ENCODE assay signal across 14 cellular contexts in genomic region chr2:54099834-54100595, GRCh38. TPM values are rescaled to one million over a fixed set of nuclear protein-coding genes. Genes with fewer than 3 reads are reported as not detected.
DNase-seq lines count a peak whose midpoint lies in the region; ATAC-seq and TF ChIP-seq lines count a peak whose summit lies in the region.
"Had no signal": no experiment of that assay in that cellular context is flagged by ENCODE, and none has a peak within 500 bp of the region (broad histone marks: within the 10 kb centered on the region; RNA-seq: fewer than 3 reads in every experiment).

No MANE protein-coding gene starts in this region.

- DNase-seq in DMS79 (lab: John Stamatoyannopoulos, UW) (peak; percentile 10), left cardiac atrium (no peak), gastrocnemius medialis (no peak), endodermal cell (no peak), Caco-2 (no peak)
- DNase-seq: activated CD8-positive, alpha-beta T cell treated with anti-CD3 and anti-CD28 coated beads for 36 hours; amniotic stem cell; NCI-H187; stimulated activated naive CD4-positive, alpha-beta T cell treated with Interleukin-2 at 50 U/mL for 16 hours had no signal

- ATAC-seq in GM19452 (IDR thresholded peaks at IDR 0.05; ENCODE audit: unreplicated experiment): peak; percentile 80
- ATAC-seq in HG02885 (IDR thresholded peaks at IDR 0.05; ENCODE audit: poor library complexity, unreplicated experiment): peak; percentile 77
- ATAC-seq in HG03575 (IDR thresholded peaks at IDR 0.05; ENCODE audit: extremely low read depth, insufficient number of reproducible peaks, low FRiP score, unreplicated experiment): peak; percentile 41
- no peak for ATAC-seq in left cardiac atrium
- no peak for ATAC-seq in gastrocnemius medialis
- ATAC-seq: activated CD8-positive, alpha-beta T cell treated with anti-CD3 and anti-CD28 coated beads for 36 hours; Right ventricle myocardium inferior had no signal

- H3K27me3 Mint-ChIP-seq in endodermal cell (ENCODE audit: insufficient read depth): no peaks in the 10 kb centered on the region
- H3K27me3 Mint-ChIP-seq in Caco-2 (ENCODE audit: insufficient read depth, unreplicated experiment): peaks cover 12% of the 10 kb centered on the region
- H3K27me3 Mint-ChIP-seq: activated CD8-positive, alpha-beta T cell treated with anti-CD3 and anti-CD28 coated beads for 36 hours had no signal

- H3K36me3 Mint-ChIP-seq in endodermal cell (ENCODE audit: low read depth) (peaks cover 3% of the 10 kb centered on the region), Caco-2 (ENCODE audit: insufficient read depth, unreplicated experiment) (no peaks in the 10 kb centered on the region)

- H3K9me3 Mint-ChIP-seq in endodermal cell (peaks cover 15% of the 10 kb centered on the region), Caco-2 (ENCODE audit: unreplicated experiment) (peaks cover 10% of the 10 kb centered on the region)
- H3K9me3 Mint-ChIP-seq: activated CD8-positive, alpha-beta T cell treated with anti-CD3 and anti-CD28 coated beads for 36 hours had no signal

- H3K4me3 Mint-ChIP-seq in endodermal cell (no peak overlapping the region), Caco-2 (ENCODE audit: unreplicated experiment) (no peak overlapping the region)
- H3K4me3 Mint-ChIP-seq: activated CD8-positive, alpha-beta T cell treated with anti-CD3 and anti-CD28 coated beads for 36 hours had no signal

- CTCF ChIA-PET in Caco-2 (lab: Charles Lee): interaction anchor here (1.3 kb wide), 1 partner anchor 605 kb away, joined by 4 read pairs; no protein-coding TSS in a partner anchor

- TF ChIP-seq CTCF in gastrocnemius medialis (IDR thresholded peaks at IDR 0.05 in 4 of 5, conservative IDR thresholded peaks at IDR 0.05 in 1 of 5): no peak
- no peak for TF ChIP-seq CTCF in endodermal cell (conservative IDR thresholded peaks at IDR 0.05)
- no peak for TF ChIP-seq CTCF in Caco-2 (IDR thresholded peaks at IDR 0.05; ENCODE audit: insufficient read depth in 1 of 2, low read depth in 1 of 2, low read length in 1 of 2, severe bottlenecking in 1 of 2, unreplicated experiment in 1 of 2)

- 94 to 100% methylated on average over 6 to 7 of the region's 7 CpGs for WGBS in endodermal cell (ENCODE audit: insufficient coverage in 1 of 2, insufficient read length in 1 of 2), 2 experiments

- H3K27me3 ChIP-seq in gastrocnemius medialis (no peaks in the 10 kb centered on the region), endodermal cell (ENCODE audit: control insufficient read depth, insufficient read depth, low read length, poor library complexity, severe bottlenecking) (no peaks in the 10 kb centered on the region), Caco-2 (replicated peaks; ENCODE audit: control insufficient read depth, insufficient read depth, low read length) (no peaks in the 10 kb centered on the region)

- intact Hi-C loops in left cardiac atrium (cut with DNase I) (no loop called here), gastrocnemius medialis (cut with DNase I; ENCODE audit: low total_unique reads) (loop anchor here (10.0 kb wide), 1 partner anchor 415 kb away; no protein-coding TSS in a partner anchor), Caco-2 (cut with micrococcal nuclease; ENCODE audit: unreplicated experiment) (loop anchor here (10.0 kb wide), 1 partner anchor 1075 kb away; no protein-coding TSS in a partner anchor)

- no peak overlapping the region for H3K9ac ChIP-seq in endodermal cell (ENCODE audit: extremely low read depth, low read length, poor library complexity, severe bottlenecking)

- H3K4me1 ChIP-seq in gastrocnemius medialis (peaks cover 4 to 8% of the 10 kb centered on the region in 2 donors), endodermal cell (ENCODE audit: control insufficient read depth, insufficient read depth, low read length) (no peaks in the 10 kb centered on the region), Caco-2 (0 out of 2 replicates have a peak, but pooled peaks cover 4% of the 10 kb centered on the region)

- H3K36me3 ChIP-seq in gastrocnemius medialis: no peaks in the 10 kb centered on the region
- H3K36me3 ChIP-seq in endodermal cell (ENCODE audit: control insufficient read depth, insufficient read depth, low read length): no peaks in the 10 kb centered on the region
- no peaks in the 10 kb centered on the region for H3K36me3 ChIP-seq in Caco-2 (ENCODE audit: control insufficient read depth, insufficient read depth, low read length)

- no peaks in the 10 kb centered on the region for H3K9me3 ChIP-seq in gastrocnemius medialis
- H3K9me3 ChIP-seq in endodermal cell (ENCODE audit: control insufficient read depth, low read length): peaks cover 7% of the 10 kb centered on the region
- H3K9me3 ChIP-seq in Caco-2: peaks cover 6% of the 10 kb centered on the region

- POLR2A ChIA-PET in Caco-2 (lab: Charles Lee): no interaction called here

- TF ChIP-seq POLR2A in gastrocnemius medialis (IDR thresholded peaks at IDR 0.05): no peak

- H3K4me3 ChIP-seq in gastrocnemius medialis: no peak overlapping the region
- H3K4me3 ChIP-seq in endodermal cell (ENCODE audit: low read length): no peak overlapping the region
- no peak overlapping the region for H3K4me3 ChIP-seq in Caco-2 (ENCODE audit: low read depth, low read length)
- H3K4me3 ChIP-seq: smooth muscle cell had no signal

- H3K27ac Mint-ChIP-seq in endodermal cell: no peak overlapping the region
- H3K27ac Mint-ChIP-seq in Caco-2 (ENCODE audit: unreplicated experiment): no peak overlapping the region
- H3K27ac Mint-ChIP-seq: activated CD8-positive, alpha-beta T cell treated with anti-CD3 and anti-CD28 coated beads for 36 hours had no signal

- in situ Hi-C loops in gastrocnemius medialis (cut with MboI; ENCODE audit: low sequenced_read_pairs in 4 of 4): loop anchor here (10.0 to 25.0 kb wide), 5 partner anchors 412 to 937 kb away; partner anchors contain the start of gene EML6 (in 1 of the 4)

- no TSS peak for BruUV-seq in Caco-2 (replicated peaks; lab: Mats Ljungman, UMichigan)

- H3K4me1 Mint-ChIP-seq in endodermal cell: peaks cover 6% of the 10 kb centered on the region
- no peaks in the 10 kb centered on the region for H3K4me1 Mint-ChIP-seq in Caco-2 (ENCODE audit: low read depth, unreplicated experiment)

- H3K27ac ChIP-seq in gastrocnemius medialis (no peak overlapping the region), endodermal cell (ENCODE audit: low read depth, low read length) (no peak overlapping the region)

RNA-seq across cellular contexts. Expression of gene ACYP2, which starts 15.4 kb away (rescaled TPM):
- total RNA-seq in left cardiac atrium (10 to 100 TPM; 43.0 to 43.2 TPM), gastrocnemius medialis (100 to 1,000 TPM in 2 of 4 donors, 10 to 100 TPM in 2; 52.9 to 121 (median 107) TPM), endodermal cell (1 to 10 TPM; 7.4 to 8.6 TPM), Caco-2 (2022) (4.1 and 5.4 TPM in 2 replicates)
- 15.8 TPM for polyA plus RNA-seq in endodermal cell (2013, experiment 1 of 2)
- polyA plus RNA-seq in endodermal cell (2013, experiment 2 of 2): 16.5 TPM

Comparison
In these comparisons a context has a peak if more than half of its experiments do, and no peak if none do; other contexts are left out.
1. ATAC-seq: peak in GM19452 (single experiment), HG02885 (single experiment) and HG03575 (single experiment); none in left cardiac atrium (0 of 2) and gastrocnemius medialis (0 of 2).
2. intact Hi-C loops: an anchor here in gastrocnemius medialis (10.0 kb wide) and Caco-2 (10.0 kb wide); none called in left cardiac atrium.